8 cellular contexts compared by ENCODE assay signal in genomic region chr6:124961784-124962611, GRCh38. TPM values are rescaled to one million over a fixed set of nuclear protein-coding genes. Genes with fewer than 3 reads are reported as not detected.
DNase-seq lines count a peak whose midpoint lies in the region; ATAC-seq, FAIRE-seq and TF ChIP-seq lines count a peak whose summit lies in the region.

Gene RNF217, plus strand, starts transcription at chr6:124962437. Its CDS starts 108 bp downstream, at chr6:124962545.

- H3K36me3 ChIP-seq in right atrium auricular region (no peaks in the 10 kb centered on the region), pancreas (no peaks in the 10 kb centered on the region)

- CTCF ChIA-PET in AG04450 (lab: Charles Lee), result interaction anchor here (0.7 to 7.2 kb wide), 4 partner anchors 11 to 231 kb away, joined by 3 to 46 read pairs (median 4); no protein-coding TSS in a partner anchor

- H3K27ac ChIP-seq in AG04450 (ENCODE audit: low read depth, low read length), result peak within 1 kb of the TSS; percentile 97
- H3K27ac ChIP-seq in right atrium auricular region, result peak within 1 kb of the TSS; percentile 88 to 90
- H3K27ac ChIP-seq in pancreas, result peak within 1 kb of the TSS; percentile 74 to 90 (median 85)

- no peak for DNase-seq in AG04450 (ENCODE audit: low read depth, low spot score)
- peak; percentile 9 for DNase-seq in NCI-H510A (lab: John Stamatoyannopoulos, UW)
- peak; percentile 34 for DNase-seq in astrocyte of the cerebellum (ENCODE audit: low read depth)
- peak; percentile 66 for DNase-seq in right atrium auricular region (ENCODE audit: low spot score)
- DNase-seq in pancreas, result peak; percentile 59 to 82 (median 68)

- no peak for FAIRE-seq in pancreas (lab: Jason Lieb, UNC)

- no peaks in the 10 kb centered on the region for H3K27me3 ChIP-seq in AG04450 (ENCODE audit: control insufficient read depth, insufficient read depth, low read length)
- H3K27me3 ChIP-seq in right atrium auricular region, result no peaks in the 10 kb centered on the region
- H3K27me3 ChIP-seq in pancreas, result no peaks in the 10 kb centered on the region

- 0 to 1% methylated on average over 79 to 99 of the region's 99 CpGs for WGBS in pancreas, 2 donors

- intact Hi-C loops in pancreas (cut with DNase I), result no loop called here

- peaks cover 0 to 35% of the 10 kb centered on the region in 2 donors for H3K4me1 ChIP-seq in right atrium auricular region
- peaks cover 8 to 17% (median 9%) of the 10 kb centered on the region in 3 donors for H3K4me1 ChIP-seq in pancreas

- in situ Hi-C loops in astrocyte of the cerebellum (cut with HindIII; ENCODE audit: low sequenced_read_pairs), result no loop called here

- peak within 1 kb of the TSS; percentile 90 for H3K4me3 ChIP-seq in AG04450 (ENCODE audit: low read depth, low read length)
- peak within 1 kb of the TSS; percentile 66 for H3K4me3 ChIP-seq in astrocyte of the cerebellum (ENCODE audit: low read depth, low read length)
- H3K4me3 ChIP-seq in right atrium auricular region, result peak within 1 kb of the TSS; percentile 71
- H3K4me3 ChIP-seq in pancreas, result peak within 1 kb of the TSS; percentile 58 to 87 (median 77)

- no peak for TF ChIP-seq CTCF in AG04450 (IDR thresholded peaks at IDR 0.05; ENCODE audit: low read depth, low read length)
- no peak for TF ChIP-seq CTCF in astrocyte of the cerebellum (IDR thresholded peaks at IDR 0.05; ENCODE audit: low read depth, low read length, missing control alignments)
- peak in 1 of 2 donors; percentile 14 for TF ChIP-seq CTCF in right atrium auricular region (IDR thresholded peaks at IDR 0.05)
- TF ChIP-seq CTCF in pancreas (IDR thresholded peaks at IDR 0.05), result no peak

- H3K9me3 ChIP-seq in AG04450 (ENCODE audit: control insufficient read depth, insufficient read depth, low read length), result no peaks in the 10 kb centered on the region
- no peaks in the 10 kb centered on the region for H3K9me3 ChIP-seq in right atrium auricular region
- no peaks in the 10 kb centered on the region for H3K9me3 ChIP-seq in pancreas

- POLR2A ChIA-PET in AG04450 (lab: Yijun Ruan, JAX), result interaction anchor here (0.6 to 2.0 kb wide), 5 partner anchors 48 to 152 kb away, joined by 3 to 11 read pairs (median 4); no protein-coding TSS in a partner anchor

- ATAC-seq in GM19023 (IDR thresholded peaks at IDR 0.05; ENCODE audit: unreplicated experiment), result peak; percentile 42
- peak; percentile 59 to 74 (median 72) for ATAC-seq in pancreas
- ATAC-seq in GM19455 (IDR thresholded peaks at IDR 0.05; ENCODE audit: unreplicated experiment), result no peak
- no peak for ATAC-seq in GM21619 (IDR thresholded peaks at IDR 0.05; ENCODE audit: unreplicated experiment)

RNA-seq across cellular contexts. Expression of gene RNF217, which starts in this region (rescaled TPM):
- polyA plus RNA-seq in AG04450 (2011; rRNA removed) (21.8 and 24.6 TPM in 2 replicates), pancreas (1 to 10 TPM; 3.4 to 3.6 TPM)
- polyA minus RNA-seq in AG04450 (2011; rRNA and poly(A)+ RNA removed), result 56.5 and 71.5 TPM in 2 replicates
- total RNA-seq in right atrium auricular region (10 to 100 TPM; 12.7 to 14.1 TPM), pancreas (10 to 100 TPM in 2 of 6 donors, 1 to 10 TPM in 4; 4.6 to 14.3 (median 8.3) TPM)

Comparison
In these comparisons a context has a peak if more than half of its experiments do, and no peak if none do; other contexts are left out.
1. ATAC-seq: peak in GM19023 (single experiment) and pancreas (4 of 4); none in GM19455 (single experiment) and GM21619 (single experiment).
2. Peak in every context shown above with its lines, with median percentiles within 50 percentile points of each other: H3K27ac ChIP-seq and H3K4me3 ChIP-seq.